In genomic region chr15:88615303-88616107, GRCh38 we compare ENCODE assay signal across 12 cellular contexts. TPM values are rescaled to one million over a fixed set of nuclear protein-coding genes. Genes with fewer than 3 reads are reported as not detected.
DNase-seq lines count a peak whose midpoint lies in the region; ATAC-seq lines count a peak whose summit lies in the region.
"Had no signal": no experiment of that assay in that cellular context is flagged by ENCODE, and none has a peak within 500 bp of the region (broad histone marks: within the 10 kb centered on the region; RNA-seq: fewer than 3 reads in every experiment).

No MANE protein-coding gene starts in this region.

- H3K4me3 Mint-ChIP-seq in activated CD4-positive, alpha-beta memory T cell treated with anti-CD3 and anti-CD28 coated beads for 36 hours, result no peak overlapping the region
- H3K4me3 Mint-ChIP-seq in activated CD4-positive, alpha-beta memory T cell treated with anti-CD3 and anti-CD28 coated beads, Interleukin-2, amount 10 ng/mL, durations not matched to agents 7 days and 5 days, result no peak overlapping the region

- DNase-seq in activated CD4-positive, alpha-beta memory T cell treated with anti-CD3 and anti-CD28 coated beads for 36 hours, result peak; percentile 31
- DNase-seq in activated CD4-positive, alpha-beta memory T cell treated with anti-CD3 and anti-CD28 coated beads, Interleukin-2, amount 10 ng/mL, durations not matched to agents 7 days and 5 days, result no peak
- DNase-seq in GM03348 (ENCODE audit: low spot score) (no peak), NCI-H345 (lab: John Stamatoyannopoulos, UW) (no peak), posterior cingulate gyrus (no peak)
- DNase-seq: GDM1, NCI-H446 treated with DMSO at 0.1 percent for 48 hours had no signal

- H3K4me1 Mint-ChIP-seq in activated CD4-positive, alpha-beta memory T cell treated with anti-CD3 and anti-CD28 coated beads for 36 hours (ENCODE audit: low read depth), result peaks cover 10% of the 10 kb centered on the region
- peaks cover 17% of the 10 kb centered on the region for H3K4me1 Mint-ChIP-seq in activated CD4-positive, alpha-beta memory T cell treated with anti-CD3 and anti-CD28 coated beads, Interleukin-2, amount 10 ng/mL, durations not matched to agents 7 days and 5 days

- intact Hi-C loops in activated CD4-positive, alpha-beta memory T cell treated with anti-CD3 and anti-CD28 coated beads for 36 hours (cut with micrococcal nuclease), result no loop called here
- intact Hi-C loops in posterior cingulate gyrus (cut with DNase I), result no loop called here

- CTCF ChIA-PET in activated CD4-positive, alpha-beta memory T cell treated with anti-CD3 and anti-CD28 coated beads for 36 hours (lab: Charles Lee), result interaction anchor here (1.5 kb wide), 1 partner anchor 160 kb away, joined by 4 read pairs; no protein-coding TSS in a partner anchor
- CTCF ChIA-PET in activated CD4-positive, alpha-beta memory T cell treated with anti-CD3 and anti-CD28 coated beads, Interleukin-2, amount 10 ng/mL, durations not matched to agents 7 days and 5 days (lab: Charles Lee), result interaction anchor here (1.5 kb wide), 1 partner anchor 9 kb away, joined by 5 read pairs; no protein-coding TSS in a partner anchor

- ATAC-seq in HG03039 (IDR thresholded peaks at IDR 0.05; ENCODE audit: unreplicated experiment) (peak; percentile 69), HG02981 (IDR thresholded peaks at IDR 0.05; ENCODE audit: unreplicated experiment) (no peak)
- ATAC-seq: gastroesophageal sphincter had no signal

- no peaks in the 10 kb centered on the region for H3K36me3 Mint-ChIP-seq in activated CD4-positive, alpha-beta memory T cell treated with anti-CD3 and anti-CD28 coated beads for 36 hours
- H3K36me3 Mint-ChIP-seq in activated CD4-positive, alpha-beta memory T cell treated with anti-CD3 and anti-CD28 coated beads, Interleukin-2, amount 10 ng/mL, durations not matched to agents 7 days and 5 days (ENCODE audit: low read depth), result no peaks in the 10 kb centered on the region

- H3K27ac Mint-ChIP-seq in activated CD4-positive, alpha-beta memory T cell treated with anti-CD3 and anti-CD28 coated beads for 36 hours, result peak overlapping the region; percentile 60
- H3K27ac Mint-ChIP-seq in activated CD4-positive, alpha-beta memory T cell treated with anti-CD3 and anti-CD28 coated beads, Interleukin-2, amount 10 ng/mL, durations not matched to agents 7 days and 5 days, result no peak overlapping the region

- peak overlapping the region; percentile 23 for H3K27ac ChIP-seq in duodenal mucosa (ENCODE audit: low read depth, low read length)
- H3K27ac ChIP-seq: gastroesophageal sphincter, skin epidermis had no signal

- peaks cover 12% of the 10 kb centered on the region for H3K27me3 Mint-ChIP-seq in activated CD4-positive, alpha-beta memory T cell treated with anti-CD3 and anti-CD28 coated beads for 36 hours
- peaks cover 2% of the 10 kb centered on the region for H3K27me3 Mint-ChIP-seq in activated CD4-positive, alpha-beta memory T cell treated with anti-CD3 and anti-CD28 coated beads, Interleukin-2, amount 10 ng/mL, durations not matched to agents 7 days and 5 days

- H3K27me3 ChIP-seq in duodenal mucosa (ENCODE audit: control insufficient read depth in 1 of 2, insufficient read depth in 2 of 2, low read length in 2 of 2), result peaks cover 0 to 3% of the 10 kb centered on the region in 2 donors

- no peaks in the 10 kb centered on the region for H3K9me3 ChIP-seq in duodenal mucosa (ENCODE audit: control insufficient read depth in 1 of 2, low read length in 2 of 2)
- H3K9me3 ChIP-seq: gastroesophageal sphincter had no signal

- peaks cover 7 to 12% of the 10 kb centered on the region in 2 donors for H3K4me1 ChIP-seq in duodenal mucosa (ENCODE audit: control insufficient read depth in 1 of 2, insufficient read depth in 2 of 2, low read length in 2 of 2)

- H3K9me3 Mint-ChIP-seq in activated CD4-positive, alpha-beta memory T cell treated with anti-CD3 and anti-CD28 coated beads for 36 hours, result no peaks in the 10 kb centered on the region
- no peaks in the 10 kb centered on the region for H3K9me3 Mint-ChIP-seq in activated CD4-positive, alpha-beta memory T cell treated with anti-CD3 and anti-CD28 coated beads, Interleukin-2, amount 10 ng/mL, durations not matched to agents 7 days and 5 days

- H3K4me3 ChIP-seq in duodenal mucosa (ENCODE audit: low read depth in 1 of 2, low read length in 2 of 2), result no peak overlapping the region
- H3K4me3 ChIP-seq: gastroesophageal sphincter, skin epidermis had no signal

- H3K9ac ChIP-seq in duodenal mucosa (ENCODE audit: low read depth in 1 of 2, low read length in 2 of 2), result peak overlapping the region in 1 of 2 donors; percentile 40

- no peaks in the 10 kb centered on the region for H3K36me3 ChIP-seq in duodenal mucosa (ENCODE audit: control insufficient read depth in 1 of 2, insufficient read depth in 2 of 2, low read length in 2 of 2)
- H3K36me3 ChIP-seq: gastroesophageal sphincter had no signal

- POLR2A ChIA-PET in activated CD4-positive, alpha-beta memory T cell treated with anti-CD3 and anti-CD28 coated beads for 36 hours (lab: Charles Lee), result interaction anchor here (1.0 kb wide), 1 partner anchor 23 kb away, joined by 3 read pairs; the partner anchor contains the start of gene ISG20
- POLR2A ChIA-PET in activated CD4-positive, alpha-beta memory T cell treated with anti-CD3 and anti-CD28 coated beads, Interleukin-2, amount 10 ng/mL, durations not matched to agents 7 days and 5 days (lab: Charles Lee), result no interaction called here

RNA-seq across cellular contexts. Expression of gene AEN, which starts 5.6 kb away (rescaled TPM):
- total RNA-seq in activated CD4-positive, alpha-beta memory T cell treated with anti-CD3 and anti-CD28 coated beads for 36 hours, result 10 to 100 TPM; 55.5 to 55.7 TPM
- total RNA-seq in activated CD4-positive, alpha-beta memory T cell treated with anti-CD3 and anti-CD28 coated beads, Interleukin-2, amount 10 ng/mL, durations not matched to agents 7 days and 5 days, result 10 to 100 TPM; 32.7 to 33.5 TPM

RNA-seq across cellular contexts. Expression of gene ISG20, which starts 23.3 kb away (rescaled TPM):
- total RNA-seq in activated CD4-positive, alpha-beta memory T cell treated with anti-CD3 and anti-CD28 coated beads for 36 hours, result 10 to 100 TPM; 68.2 to 74.5 TPM
- 100 to 1,000 TPM; 337 to 338 TPM for total RNA-seq in activated CD4-positive, alpha-beta memory T cell treated with anti-CD3 and anti-CD28 coated beads, Interleukin-2, amount 10 ng/mL, durations not matched to agents 7 days and 5 days

Comparison
In these comparisons a context has a peak if more than half of its experiments do, and no peak if none do; other contexts are left out.
1. RNA of gene ISG20, which starts 23.3 kb away (total RNA-seq): 337 to 338 TPM in activated CD4-positive, alpha-beta memory T cell treated with anti-CD3 and anti-CD28 coated beads, Interleukin-2, amount 10 ng/mL, durations not matched to agents 7 days and 5 days; 68.2 to 74.5 TPM in activated CD4-positive, alpha-beta memory T cell treated with anti-CD3 and anti-CD28 coated beads for 36 hours; every median in the first group is over 4 times any median in the second.